In genomic region chr2:36597532-36598377, GRCh38 we compare ENCODE assay signal across 8 cellular contexts. TPM values are rescaled to one million over a fixed set of nuclear protein-coding genes. Genes with fewer than 3 reads are reported as not detected.
DNase-seq lines count a peak whose midpoint lies in the region; ATAC-seq, FAIRE-seq and TF ChIP-seq lines count a peak whose summit lies in the region.

FEZ2 (minus strand) TSS chr2:36598168; CDS start chr2:36598142, 26 bp downstream.

- no peaks in the 10 kb centered on the region for H3K36me3 ChIP-seq in testis (ENCODE audit: low read depth, missing control alignments)

- H3K9me3 Mint-ChIP-seq in activated naive CD4-positive, alpha-beta T cell treated with anti-CD3 and anti-CD28 coated beads, Interleukin-2, amount 50 U/mL, for 72 hours: no peaks in the 10 kb centered on the region

- H3K27me3 ChIP-seq in testis: no peaks in the 10 kb centered on the region

- WGBS in testis, 2 donors: 0 to 1% methylated on average over 44 to 59 of the region's 81 CpGs

- H3K4me1 ChIP-seq in testis: peaks cover 9% of the 10 kb centered on the region

- no peak for FAIRE-seq in H54 (lab: Jason Lieb, UNC)

- H3K27ac ChIP-seq in testis: peak within 1 kb of the TSS; percentile 95

- peak; percentile 41 for TF ChIP-seq POLR2A in H54 (IDR thresholded peaks at IDR 0.05; ENCODE audit: low read depth, low read length)
- no peak for TF ChIP-seq POLR2A in testis (IDR thresholded peaks at IDR 0.05)

- TF ChIP-seq CTCF in LNCaP clone FGC (IDR thresholded peaks at IDR 0.05; ENCODE audit: control insufficient read depth, extremely low read depth, insufficient read depth) (no peak), omental fat pad (IDR thresholded peaks at IDR 0.05) (no peak), testis (IDR thresholded peaks at IDR 0.05) (no peak)

- ATAC-seq in SK-N-SH treated with all-trans-retinoic acid at 6 μM for 48 hours: peak; percentile 99
- ATAC-seq in activated naive CD4-positive, alpha-beta T cell treated with anti-CD3 and anti-CD28 coated beads, Interleukin-2, amount 50 U/mL, for 72 hours: peak; percentile 95 to 96
- ATAC-seq in omental fat pad (ENCODE audit: low FRiP score): peak; percentile 99

- DNase-seq in GDM1 (lab: John Stamatoyannopoulos, UW) (peak; percentile 76), H54 (ENCODE audit: insufficient read length, low spot score) (peak; percentile 85), LNCaP clone FGC (ENCODE audit: low read depth) (no peak), glomerular endothelial cell (ENCODE audit: extremely low read depth, low read depth, low spot score) (peak; percentile 36), omental fat pad (ENCODE audit: low spot score) (no peak), testis (peak; percentile 78)
- peak; percentile 70 to 77 for DNase-seq in activated naive CD4-positive, alpha-beta T cell treated with anti-CD3 and anti-CD28 coated beads, Interleukin-2, amount 50 U/mL, for 72 hours (ENCODE audit: low spot score in 2 of 2)

- intact Hi-C loops in testis (cut with DNase I; ENCODE audit: low total_unique reads): no loop called here

- H3K9me3 ChIP-seq in testis: no peaks in the 10 kb centered on the region

- H3K4me3 ChIP-seq in LNCaP clone FGC (ENCODE audit: low read depth, low read length) (peak within 1 kb of the TSS; percentile 78), testis (peak within 1 kb of the TSS; percentile 99)

- H3K36me3 Mint-ChIP-seq in activated naive CD4-positive, alpha-beta T cell treated with anti-CD3 and anti-CD28 coated beads, Interleukin-2, amount 50 U/mL, for 72 hours: peaks cover 7 to 26% of the 10 kb centered on the region in 2 donors

- H3K27ac Mint-ChIP-seq in activated naive CD4-positive, alpha-beta T cell treated with anti-CD3 and anti-CD28 coated beads, Interleukin-2, amount 50 U/mL, for 72 hours: peak within 1 kb of the TSS; percentile 64 to 85

TF ChIP-seq in SK-N-SH treated with all-trans-retinoic acid at 6 μM for 48 hours, 23 proteins besides CTCF, POLR2A, EP300 and RAD21:
- TF ChIP-seq ESRRG (CRISPR knock-in tag; IDR thresholded peaks at IDR 0.05): no peak
- no peak for TF ChIP-seq BACH2 (CRISPR knock-in tag; IDR thresholded peaks at IDR 0.05; ENCODE audit: borderline replicate concordance)
- peak; percentile 90 for TF ChIP-seq ZNF70 (CRISPR knock-in tag; IDR thresholded peaks at IDR 0.05)
- peak; percentile 65; the same call in 1 of the 2 replicates for TF ChIP-seq GLIS3 (CRISPR knock-in tag; IDR thresholded peaks at IDR 0.05)
TF ChIP-seq in SK-N-SH treated with all-trans-retinoic acid at 6 μM for 48 hours: peak in this region for 2.

RNA-seq across cellular contexts. Expression of gene FEZ2, which starts in this region (rescaled TPM):
- 10 to 100 TPM in 1 of 2 donors, 1 to 10 TPM in 1; 8.2 to 14.9 TPM for total RNA-seq in activated naive CD4-positive, alpha-beta T cell treated with anti-CD3 and anti-CD28 coated beads, Interleukin-2, amount 50 U/mL, for 72 hours
- total RNA-seq in glomerular endothelial cell (78.5 and 86.8 TPM in 2 replicates), omental fat pad (10 to 100 TPM; 41.9 to 64.0 (median 55.9) TPM), testis (10 to 100 TPM; 56.6 to 63.6 TPM)
- 46.2 TPM for polyA plus RNA-seq in testis (ENCODE audit: insufficient read depth, low read depth, low replicate concordance)

Comparison
In these comparisons a context has a peak if more than half of its experiments do, and no peak if none do; other contexts are left out.
1. DNase-seq: peak in GDM1 (single experiment), H54 (single experiment), activated naive CD4-positive, alpha-beta T cell treated with anti-CD3 and anti-CD28 coated beads, Interleukin-2, amount 50 U/mL, for 72 hours (2 of 2), glomerular endothelial cell (single experiment) and testis (single experiment); none in LNCaP clone FGC (single experiment) and omental fat pad (single experiment).
2. Peak in every context shown above with its lines, with median percentiles within 50 percentile points of each other: ATAC-seq.